In the genomic region with DNA sequence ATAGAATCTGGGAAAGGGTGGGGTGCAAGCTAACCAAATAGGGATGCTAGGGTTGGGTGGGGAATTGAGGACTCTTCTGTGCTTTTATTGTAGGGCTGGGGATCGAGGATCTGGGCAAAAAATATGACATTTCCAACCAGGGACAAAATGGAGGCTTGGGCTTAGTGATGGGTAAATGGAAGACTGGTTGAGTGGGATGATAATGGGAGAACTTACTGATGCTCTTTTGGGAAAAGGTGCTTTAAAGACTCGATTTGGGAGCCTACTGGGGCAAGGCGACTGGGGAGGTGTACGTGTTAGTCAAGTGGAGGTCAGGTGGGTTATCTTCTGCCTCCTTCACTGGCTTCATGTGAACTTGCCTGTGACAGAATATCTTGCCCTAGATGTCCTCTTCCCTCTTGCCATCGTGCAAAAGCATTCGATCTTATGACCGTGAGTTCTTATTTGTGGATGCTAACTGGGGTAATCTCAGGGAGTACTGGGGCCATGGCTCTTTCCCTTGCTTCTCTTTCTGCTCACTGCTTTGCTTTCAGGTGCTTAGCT, we compare ENCODE assay signal across 1 cellular context.
TF ChIP-seq lines count a peak whose summit lies in the region.

No MANE protein-coding gene starts in this region.

TF ChIP-seq in GM12878, 131 proteins besides CTCF, POLR2A, EP300 and RAD21:
- TF ChIP-seq POLR2AphosphoS5 (IDR thresholded peaks at IDR 0.05; ENCODE audit: low read length) (peak; percentile 57), RCOR1 (conservative IDR thresholded peaks at IDR 0.05; ENCODE audit: low read depth, low read length) (no peak), CHD2 (IDR thresholded peaks at IDR 0.05; ENCODE audit: borderline replicate concordance, low read depth, low read length) (no peak), POU2F2 (IDR thresholded peaks at IDR 0.05; ENCODE audit: borderline replicate concordance, low read depth, low read length) (0 out of 3 replicates have a peak, but pooled peaks have one; percentile 8), SMAD5 (IDR thresholded peaks at IDR 0.05; ENCODE audit: low read depth) (no peak), JUND (IDR thresholded peaks at IDR 0.05; ENCODE audit: low read depth, low read length) (no peak)
